17 cellular contexts compared by ENCODE assay signal in genomic region chr5:170311856-170312405, GRCh38. TPM values are rescaled to one million over a fixed set of nuclear protein-coding genes. Genes with fewer than 3 reads are reported as not detected.
DNase-seq lines count a peak whose midpoint lies in the region; ATAC-seq and TF ChIP-seq lines count a peak whose summit lies in the region.
"Had no signal": no experiment of that assay in that cellular context is flagged by ENCODE, and none has a peak within 500 bp of the region (broad histone marks: within the 10 kb centered on the region; RNA-seq: fewer than 3 reads in every experiment).

No MANE protein-coding gene starts in this region.

- no peak for DNase-seq in activated CD4-positive, alpha-beta T cell treated with anti-CD3 and anti-CD28 coated beads for 36 hours
- no peak for DNase-seq in activated CD4-positive, alpha-beta T cell treated with anti-CD3 and anti-CD28 coated beads, Interleukin-2, amount 50 U/mL, for 48 hours
- no peak for DNase-seq in CD4-positive, alpha-beta memory T cell
- no peak for DNase-seq in natural killer cell treated with Interleukin-12 subunit alpha and Interleukin-12 subunit beta and Interleukin-15 and Interleukin-18, amount 100 ng/mL, for 72 hours (ENCODE audit: low spot score)
- DNase-seq in WTC11 (ENCODE audit: low spot score) = no peak
- DNase-seq: ACHN, caudate nucleus, foreskin fibroblast, NCI-H1694, NCI-H510A treated with DMSO at 0.1 percent for 48 hours, PC-9 had no signal

- H3K4me1 ChIP-seq in CD4-positive, alpha-beta memory T cell (ENCODE audit: insufficient read depth, low read length) = peaks cover 48% of the 10 kb centered on the region

- no peaks in the 10 kb centered on the region for H3K36me3 ChIP-seq in CD4-positive, alpha-beta memory T cell (ENCODE audit: insufficient read depth, low read length)
- H3K36me3 ChIP-seq: left lung, thoracic aorta had no signal

- POLR2A ChIA-PET in activated CD4-positive, alpha-beta T cell treated with anti-CD3 and anti-CD28 coated beads for 36 hours (lab: Charles Lee) = interaction anchor here (2.1 kb wide), 1 partner anchor 14 kb away, joined by 15 read pairs; the partner anchor contains the start of gene LCP2
- POLR2A ChIA-PET in CD4-positive, alpha-beta memory T cell (lab: Charles Lee; ENCODE audit: partially characterized antibody) = interaction anchor here (3.4 to 6.1 kb wide), 6 partner anchors 9 to 37 kb away, joined by 17 to 73 read pairs (median 31); partner anchors contain the start of gene LCP2
- POLR2A ChIA-PET in WTC11 (lab: Charles Lee) = interaction anchor here (1.9 kb wide), 1 partner anchor 41 kb away, joined by 5 read pairs; no protein-coding TSS in a partner anchor

- H3K9me3 ChIP-seq in CD4-positive, alpha-beta memory T cell (ENCODE audit: control insufficient read depth in 1 of 2, low read length in 2 of 2) = no peaks in the 10 kb centered on the region
- H3K9me3 ChIP-seq: left lung, thoracic aorta had no signal

- peak overlapping the region; percentile 98 for H3K27ac Mint-ChIP-seq in activated CD4-positive, alpha-beta T cell treated with anti-CD3 and anti-CD28 coated beads for 36 hours
- H3K27ac Mint-ChIP-seq in CD4-positive, alpha-beta memory T cell = peak overlapping the region; percentile 84 to 97 (median 96)
- H3K27ac Mint-ChIP-seq in activated T-helper 17 cell treated with anti-CD3 and anti-CD28 coated beads, Interleukin-2, amount 50 U/mL, for 72 hours = peak overlapping the region; percentile 78
- peak overlapping the region; percentile 81 to 96 for H3K27ac Mint-ChIP-seq in natural killer cell treated with Interleukin-12 subunit alpha and Interleukin-12 subunit beta and Interleukin-15 and Interleukin-18, amount 100 ng/mL, for 72 hours
- H3K27ac Mint-ChIP-seq in WTC11 = no peak overlapping the region

- TF ChIP-seq CTCF in WTC11 (IDR thresholded peaks at IDR 0.05) = no peak

- ATAC-seq in activated CD4-positive, alpha-beta T cell treated with anti-CD3 and anti-CD28 coated beads for 36 hours = no peak
- no peak for ATAC-seq in activated T-helper 17 cell treated with anti-CD3 and anti-CD28 coated beads, Interleukin-2, amount 50 U/mL, for 72 hours (replicated peaks)
- no peak for ATAC-seq in natural killer cell treated with Interleukin-12 subunit alpha and Interleukin-12 subunit beta and Interleukin-15 and Interleukin-18, amount 100 ng/mL, for 72 hours
- ATAC-seq in GM18907 (IDR thresholded peaks at IDR 0.05; ENCODE audit: unreplicated experiment) (no peak), WTC11 (no peak), HG03108 (IDR thresholded peaks at IDR 0.05; ENCODE audit: unreplicated experiment) (no peak)

- H3K4me3 Mint-ChIP-seq in activated CD4-positive, alpha-beta T cell treated with anti-CD3 and anti-CD28 coated beads for 36 hours = peak overlapping the region; percentile 80
- peak overlapping the region; percentile 26 to 91 (median 76) for H3K4me3 Mint-ChIP-seq in CD4-positive, alpha-beta memory T cell
- peak overlapping the region; percentile 87 for H3K4me3 Mint-ChIP-seq in activated T-helper 17 cell treated with anti-CD3 and anti-CD28 coated beads, Interleukin-2, amount 50 U/mL, for 72 hours
- peak overlapping the region; percentile 84 for H3K4me3 Mint-ChIP-seq in natural killer cell treated with Interleukin-12 subunit alpha and Interleukin-12 subunit beta and Interleukin-15 and Interleukin-18, amount 100 ng/mL, for 72 hours
- H3K4me3 Mint-ChIP-seq in WTC11 = no peak overlapping the region
- H3K4me3 Mint-ChIP-seq: nephron had no signal

- no peaks in the 10 kb centered on the region for H3K27me3 ChIP-seq in CD4-positive, alpha-beta memory T cell (ENCODE audit: insufficient read depth, low read length)
- H3K27me3 ChIP-seq: left lung had no signal

- no peaks in the 10 kb centered on the region for H3K27me3 Mint-ChIP-seq in activated CD4-positive, alpha-beta T cell treated with anti-CD3 and anti-CD28 coated beads for 36 hours
- H3K27me3 Mint-ChIP-seq in CD4-positive, alpha-beta memory T cell = no peaks in the 10 kb centered on the region
- H3K27me3 Mint-ChIP-seq in activated T-helper 17 cell treated with anti-CD3 and anti-CD28 coated beads, Interleukin-2, amount 50 U/mL, for 72 hours = no peaks in the 10 kb centered on the region
- H3K27me3 Mint-ChIP-seq in natural killer cell treated with Interleukin-12 subunit alpha and Interleukin-12 subunit beta and Interleukin-15 and Interleukin-18, amount 100 ng/mL, for 72 hours = no peaks in the 10 kb centered on the region
- no peaks in the 10 kb centered on the region; the same call in 1 of the 2 replicates for H3K27me3 Mint-ChIP-seq in WTC11 (ENCODE audit: low read depth)

- peaks cover 9% of the 10 kb centered on the region for H3K36me3 Mint-ChIP-seq in activated CD4-positive, alpha-beta T cell treated with anti-CD3 and anti-CD28 coated beads for 36 hours (ENCODE audit: low read depth)
- H3K36me3 Mint-ChIP-seq in CD4-positive, alpha-beta memory T cell = no peaks in the 10 kb centered on the region
- no peaks in the 10 kb centered on the region for H3K36me3 Mint-ChIP-seq in activated T-helper 17 cell treated with anti-CD3 and anti-CD28 coated beads, Interleukin-2, amount 50 U/mL, for 72 hours (ENCODE audit: low read depth)
- no peaks in the 10 kb centered on the region for H3K36me3 Mint-ChIP-seq in natural killer cell treated with Interleukin-12 subunit alpha and Interleukin-12 subunit beta and Interleukin-15 and Interleukin-18, amount 100 ng/mL, for 72 hours
- H3K36me3 Mint-ChIP-seq in WTC11 = no peaks in the 10 kb centered on the region

- intact Hi-C loops in activated CD4-positive, alpha-beta T cell treated with anti-CD3 and anti-CD28 coated beads for 36 hours (cut with DNase I, micrococcal nuclease) = loop anchor here (1.0 to 10.0 kb wide), 6 partner anchors 9 to 1863 kb away; partner anchors contain the start of genes LCP2 (in 1 of the 2) and SPDL1 (in 1 of the 2)
- intact Hi-C loops in CD4-positive, alpha-beta memory T cell (cut with micrococcal nuclease) = loop anchor here (2.0 kb wide), 1 partner anchor 15 kb away; the partner anchor contains the start of gene LCP2

- CTCF ChIA-PET in activated CD4-positive, alpha-beta T cell treated with anti-CD3 and anti-CD28 coated beads for 36 hours (lab: Charles Lee) = interaction anchor here (0.6 to 4.4 kb wide), 3 partner anchors 13 to 506 kb away, joined by 3 to 39 read pairs (median 4); no protein-coding TSS in a partner anchor
- CTCF ChIA-PET in CD4-positive, alpha-beta memory T cell (lab: Charles Lee; ENCODE audit: partially characterized antibody) = interaction anchor here (1.3 to 2.4 kb wide), 3 partner anchors 15 to 33 kb away, joined by 4 to 12 read pairs (median 9); no protein-coding TSS in a partner anchor
- CTCF ChIA-PET in WTC11 (lab: Charles Lee) = no interaction called here

- H3K9me3 Mint-ChIP-seq in activated CD4-positive, alpha-beta T cell treated with anti-CD3 and anti-CD28 coated beads for 36 hours (ENCODE audit: low read depth) = no peaks in the 10 kb centered on the region
- no peaks in the 10 kb centered on the region for H3K9me3 Mint-ChIP-seq in CD4-positive, alpha-beta memory T cell
- no peaks in the 10 kb centered on the region for H3K9me3 Mint-ChIP-seq in activated T-helper 17 cell treated with anti-CD3 and anti-CD28 coated beads, Interleukin-2, amount 50 U/mL, for 72 hours
- H3K9me3 Mint-ChIP-seq in natural killer cell treated with Interleukin-12 subunit alpha and Interleukin-12 subunit beta and Interleukin-15 and Interleukin-18, amount 100 ng/mL, for 72 hours = no peaks in the 10 kb centered on the region
- no peaks in the 10 kb centered on the region for H3K9me3 Mint-ChIP-seq in WTC11
- H3K9me3 Mint-ChIP-seq: nephron had no signal

- H3K27ac ChIP-seq in CD4-positive, alpha-beta memory T cell (ENCODE audit: low read depth, low read length) = peak overlapping the region; percentile 59
- H3K27ac ChIP-seq: PC-9, thoracic aorta had no signal

- peak overlapping the region in 1 of 2 donors; percentile 3 for H3K4me3 ChIP-seq in CD4-positive, alpha-beta memory T cell (ENCODE audit: low read length in 2 of 2)
- H3K4me3 ChIP-seq: PC-9, thoracic aorta had no signal

- peaks cover 69% of the 10 kb centered on the region for H3K4me1 Mint-ChIP-seq in activated CD4-positive, alpha-beta T cell treated with anti-CD3 and anti-CD28 coated beads for 36 hours
- peaks cover 45 to 77% (median 53%) of the 10 kb centered on the region in 4 donors for H3K4me1 Mint-ChIP-seq in CD4-positive, alpha-beta memory T cell
- peaks cover 20% of the 10 kb centered on the region for H3K4me1 Mint-ChIP-seq in activated T-helper 17 cell treated with anti-CD3 and anti-CD28 coated beads, Interleukin-2, amount 50 U/mL, for 72 hours
- peaks cover 51 to 55% of the 10 kb centered on the region in 2 donors for H3K4me1 Mint-ChIP-seq in natural killer cell treated with Interleukin-12 subunit alpha and Interleukin-12 subunit beta and Interleukin-15 and Interleukin-18, amount 100 ng/mL, for 72 hours (ENCODE audit: low read depth in 2 of 2)
- peaks cover 37% of the 10 kb centered on the region for H3K4me1 Mint-ChIP-seq in WTC11

TF ChIP-seq in WTC11, 78 proteins besides CTCF, POLR2A, EP300 and RAD21 (continues in another document):
- TF ChIP-seq ATF6 (CRISPR knock-in tag; IDR thresholded peaks at IDR 0.05) (no peak), TEAD4 (CRISPR knock-in tag; IDR thresholded peaks at IDR 0.05) (no peak), ZNF263 (CRISPR knock-in tag; IDR thresholded peaks at IDR 0.05; ENCODE audit: low read depth) (no peak), TP53 (CRISPR knock-in tag; IDR thresholded peaks at IDR 0.05) (no peak)

RNA-seq across cellular contexts. Expression of gene LCP2, which starts 14.4 kb away (rescaled TPM):
- total RNA-seq in activated CD4-positive, alpha-beta T cell treated with anti-CD3 and anti-CD28 coated beads for 36 hours = 100 to 1,000 TPM; 173 to 232 TPM
- total RNA-seq in CD4-positive, alpha-beta memory T cell = 100 to 1,000 TPM; 291 to 318 TPM
- 100 to 1,000 TPM; 117 to 259 TPM for polyA plus RNA-seq in CD4-positive, alpha-beta memory T cell
- 100 to 1,000 TPM; 202 to 204 TPM for total RNA-seq in activated T-helper 17 cell treated with anti-CD3 and anti-CD28 coated beads, Interleukin-2, amount 50 U/mL, for 72 hours
- total RNA-seq in natural killer cell treated with Interleukin-12 subunit alpha and Interleukin-12 subunit beta and Interleukin-15 and Interleukin-18, amount 100 ng/mL, for 72 hours = 100 to 1,000 TPM; 282 to 360 TPM
- total RNA-seq in WTC11 (2021) = 0.37 to 0.73 TPM (median 0.72 TPM) in 3 replicates
- total RNA-seq: PC-9 had no signal

Comparison
In these comparisons a context has a peak if more than half of its experiments do, and no peak if none do; other contexts are left out.
1. RNA of gene LCP2, which starts 14.4 kb away (total RNA-seq): 282 to 360 TPM in natural killer cell treated with Interleukin-12 subunit alpha and Interleukin-12 subunit beta and Interleukin-15 and Interleukin-18, amount 100 ng/mL, for 72 hours, 291 to 318 TPM in CD4-positive, alpha-beta memory T cell, 173 to 232 TPM in activated CD4-positive, alpha-beta T cell treated with anti-CD3 and anti-CD28 coated beads for 36 hours and 202 to 204 TPM in activated T-helper 17 cell treated with anti-CD3 and anti-CD28 coated beads, Interleukin-2, amount 50 U/mL, for 72 hours; 0.37 to 0.73 TPM in WTC11; every median in the first group is over 100 times any median in the second.